7 cellular contexts compared by ENCODE assay signal in genomic region chr7:151038951-151039849, GRCh38. TPM values are rescaled to one million over a fixed set of nuclear protein-coding genes. Genes with fewer than 3 reads are reported as not detected.
DNase-seq lines count a peak whose midpoint lies in the region; ATAC-seq and TF ChIP-seq lines count a peak whose summit lies in the region.
"Had no signal": no experiment of that assay in that cellular context is flagged by ENCODE, and none has a peak within 500 bp of the region (broad histone marks: within the 10 kb centered on the region; RNA-seq: fewer than 3 reads in every experiment).

No MANE protein-coding gene starts in this region.

- H3K4me3 ChIP-seq in kidney epithelial cell (ENCODE audit: low read depth, low read length) (no peak overlapping the region), thoracic aorta (no peak overlapping the region)

- peak; percentile 81 for DNase-seq in AG20443 (ENCODE audit: low spot score)
- peak; percentile 54 for DNase-seq in activated T-cell treated with anti-CD3 and anti-CD28 coated beads, Interleukin-2, amount 50 U/mL, for 1 hour
- peak; percentile 87 for DNase-seq in kidney epithelial cell (ENCODE audit: low read depth)
- peak; percentile 63 for DNase-seq in thoracic aorta (ENCODE audit: low spot score)

- TF ChIP-seq EP300 in Ishikawa (IDR thresholded peaks at IDR 0.05; ENCODE audit: borderline replicate concordance) = no peak

- H3K27me3 ChIP-seq in kidney epithelial cell (ENCODE audit: control insufficient read depth, insufficient read depth, low read length) = no peaks in the 10 kb centered on the region
- H3K27me3 ChIP-seq in thoracic aorta (replicated peaks; ENCODE audit: insufficient read depth) = no peaks in the 10 kb centered on the region
- H3K27me3 ChIP-seq: neutrophil had no signal

- ATAC-seq in thoracic aorta (ENCODE audit: insufficient number of reproducible peaks, low FRiP score, low read depth) = peak; percentile 84
- ATAC-seq in GM21360 (IDR thresholded peaks at IDR 0.05; ENCODE audit: unreplicated experiment) = no peak

- H3K4me1 ChIP-seq in thoracic aorta (ENCODE audit: control insufficient read depth in 1 of 2, low read depth in 2 of 2) = peaks cover 11 to 12% of the 10 kb centered on the region in 2 donors

- no peak for TF ChIP-seq CTCF in kidney epithelial cell (IDR thresholded peaks at IDR 0.05; ENCODE audit: insufficient read depth, low read length, poor library complexity, severe bottlenecking)
- no peak for TF ChIP-seq CTCF in thoracic aorta (IDR thresholded peaks at IDR 0.05)

- peak overlapping the region in 1 of 2 donors; percentile 62 for H3K27ac ChIP-seq in thoracic aorta
- H3K27ac ChIP-seq: neutrophil had no signal

- no peaks in the 10 kb centered on the region for H3K9me3 ChIP-seq in thoracic aorta
- H3K9me3 ChIP-seq: neutrophil had no signal

- TF ChIP-seq RAD21 in Ishikawa (IDR thresholded peaks at IDR 0.05; ENCODE audit: low read depth) = no peak

- H3K36me3 ChIP-seq in kidney epithelial cell (ENCODE audit: control insufficient read depth, insufficient read depth, low read length) (no peaks in the 10 kb centered on the region), thoracic aorta (peaks cover 30% of the 10 kb centered on the region)

TF ChIP-seq in Ishikawa, 13 proteins besides CTCF, POLR2A, EP300 and RAD21:
- peak; percentile 80 for TF ChIP-seq NFIC (IDR thresholded peaks at IDR 0.05)
- no peak for TF ChIP-seq ZBTB7A (IDR thresholded peaks at IDR 0.05; ENCODE audit: low read depth)

RNA-seq across cellular contexts. Expression of gene ASIC3, which starts 9.1 kb away (rescaled TPM):
- total RNA-seq in kidney epithelial cell (0.04 and 0.41 TPM in 2 replicates), thoracic aorta (1 to 10 TPM; 2.0 to 2.8 TPM)

RNA-seq across cellular contexts. Expression of gene ABCB8, which starts 10.9 kb away (rescaled TPM):
- total RNA-seq in kidney epithelial cell (36.8 and 37.1 TPM in 2 replicates), thoracic aorta (10 to 100 TPM; 34.1 to 35.1 TPM)

RNA-seq across cellular contexts. Expression of gene ATG9B, which starts 14.9 kb away (rescaled TPM):
- 0.55 and 2.1 TPM in 2 replicates for total RNA-seq in kidney epithelial cell
- total RNA-seq in thoracic aorta = 1 to 10 TPM in 1 of 2 donors, not detected in 1; 1.2 TPM

RNA-seq across cellular contexts. Expression of gene CDK5, which starts 18.5 kb away (rescaled TPM):
- 21.5 and 27.0 TPM in 2 replicates for total RNA-seq in kidney epithelial cell
- 1 to 10 TPM; 1.8 to 3.1 TPM for total RNA-seq in thoracic aorta

RNA-seq across cellular contexts. Expression of gene SLC4A2, which starts 20.2 kb away (rescaled TPM):
- total RNA-seq in kidney epithelial cell (166 and 201 TPM in 2 replicates), thoracic aorta (100 to 1,000 TPM in 1 of 2 donors, 10 to 100 TPM in 1; 89.1 to 119 TPM)
